ENCODE assay signal across 1 cellular context in the genomic region with DNA sequence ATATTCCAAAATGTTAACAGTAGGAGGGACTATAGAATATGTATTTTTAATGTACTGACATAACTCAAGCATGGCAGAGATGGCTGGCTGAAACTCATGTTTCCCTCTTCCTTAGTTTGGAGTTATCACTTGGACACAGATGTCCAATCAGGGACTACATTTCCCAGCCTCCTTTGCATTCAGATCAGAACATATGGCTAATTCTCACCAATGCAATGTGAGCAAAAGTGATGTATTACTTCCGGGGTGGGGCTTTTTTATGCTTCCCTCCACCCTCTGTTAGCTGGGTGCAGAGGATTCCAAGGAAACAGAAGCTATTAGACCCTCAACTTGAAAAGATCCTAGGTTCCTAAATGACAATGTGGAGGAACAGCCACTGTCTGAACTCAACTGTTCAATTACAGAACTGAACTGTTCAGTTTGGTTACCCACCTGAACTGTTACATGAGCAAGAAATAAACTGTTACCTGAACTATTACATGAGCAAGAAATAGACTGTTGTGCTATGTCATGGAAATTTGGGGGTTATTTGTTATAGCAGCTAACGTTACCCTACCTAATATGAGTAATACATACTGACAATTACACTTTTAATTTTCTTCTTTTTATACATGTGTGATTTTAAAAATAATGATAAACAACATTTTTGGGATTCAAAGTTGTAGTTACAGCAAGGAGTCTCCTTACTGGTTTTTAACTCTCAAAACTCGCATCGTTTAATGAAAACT.
TF ChIP-seq lines count a peak whose summit lies in the region.

No MANE protein-coding gene starts in this region.

TF ChIP-seq in IMR-90, 13 proteins besides CTCF, POLR2A, EP300 and RAD21 (continued from another document):
- no peak for TF ChIP-seq SMC3 (IDR thresholded peaks at IDR 0.05; ENCODE audit: low read depth, low read length)
